19 cellular contexts compared by ENCODE assay signal in genomic region chr1:160794396-160794795, GRCh38. TPM values are rescaled to one million over a fixed set of nuclear protein-coding genes. Genes with fewer than 3 reads are reported as not detected.
DNase-seq lines count a peak whose midpoint lies in the region; ATAC-seq, FAIRE-seq and TF ChIP-seq lines count a peak whose summit lies in the region.
"Had no signal": no experiment of that assay in that cellular context is flagged by ENCODE, and none has a peak within 500 bp of the region (broad histone marks: within the 10 kb centered on the region; RNA-seq: fewer than 3 reads in every experiment).

No MANE protein-coding gene starts in this region.

- H3K9me3 Mint-ChIP-seq in activated naive CD8-positive, alpha-beta T cell treated with anti-CD3 and anti-CD28 coated beads, Interleukin-2, amount 10 ng/mL, durations not matched to agents 7 days and 5 days = no peaks in the 10 kb centered on the region
- H3K9me3 Mint-ChIP-seq in activated naive CD8-positive, alpha-beta T cell treated with anti-CD3 and anti-CD28 coated beads, Interleukin-2, amount 50 U/mL, for 24 hours = no peaks in the 10 kb centered on the region
- no peaks in the 10 kb centered on the region for H3K9me3 Mint-ChIP-seq in IgD-negative memory B cell
- peaks cover 0 to 2% of the 10 kb centered on the region in 2 donors for H3K9me3 Mint-ChIP-seq in stimulated activated naive B cell treated with anti-CD40 and anti-IgM and Interleukin-4, amounts not matched to agents 10 μg/mL and 1 μg/mL and 100 μg/mL, for 72 hours

- CTCF ChIA-PET in K562 (lab: Yijun Ruan, JAX; ENCODE audit: low intra/inter-chr PET ratio) = no interaction called here

- no peak for ATAC-seq in activated naive CD8-positive, alpha-beta T cell treated with anti-CD3 and anti-CD28 coated beads, Interleukin-2, amount 10 ng/mL, durations not matched to agents 7 days and 5 days (ENCODE audit: low read depth)
- no peak for ATAC-seq in activated naive CD8-positive, alpha-beta T cell treated with anti-CD3 and anti-CD28 coated beads, Interleukin-2, amount 50 U/mL, for 24 hours
- no peak for ATAC-seq in K562
- ATAC-seq in stimulated activated naive B cell treated with anti-CD40 and anti-IgM and Interleukin-4, amounts not matched to agents 10 μg/mL and 1 μg/mL and 100 μg/mL, for 72 hours (replicated peaks) = no peak
- ATAC-seq: PC-3 had no signal

- in situ Hi-C loops in K562 (cut with MboI) = no loop called here

- no peak overlapping the region for H3K9ac ChIP-seq in K562 (ENCODE audit: insufficient read depth in 1 of 2, low read depth in 2 of 2, low read length in 2 of 2)

- TF ChIP-seq POLR2A in K562 (conservative IDR thresholded peaks at IDR 0.05) = no peak

- no peaks in the 10 kb centered on the region for H3K36me3 ChIP-seq in K562 (ENCODE audit: control insufficient read depth, insufficient read depth, low read length)
- H3K36me3 ChIP-seq: SJCRH30 had no signal

- no peak for TF ChIP-seq CTCF in K562 (IDR thresholded peaks at IDR 0.05 in 2 of 3, conservative IDR thresholded peaks at IDR 0.05 in 1 of 3; ENCODE audit: insufficient read depth in 2 of 3, low read depth in 1 of 3, low read length in 3 of 3)

- no peak overlapping the region for H3K27ac ChIP-seq in K562 (ENCODE audit: extremely low read depth, low read depth, low read length)
- H3K27ac ChIP-seq: C4-2B, SJCRH30 had no signal

- no peaks in the 10 kb centered on the region; the same call in 1 of the 2 replicates for H4K20me1 ChIP-seq in K562 (replicated peaks; ENCODE audit: control insufficient read depth, insufficient read depth, low read length)

- no peaks in the 10 kb centered on the region for H3K9me1 ChIP-seq in K562 (ENCODE audit: control insufficient read depth, insufficient read depth, low read length)

- no peaks in the 10 kb centered on the region for H3K9me3 ChIP-seq in K562 (replicated peaks; ENCODE audit: control insufficient read depth, insufficient read depth, low read depth, low read length)
- H3K9me3 ChIP-seq: SJCRH30 had no signal

- no peak for FAIRE-seq in K562 (lab: Jason Lieb, UNC)

- intact Hi-C loops in K562 (cut with micrococcal nuclease) = no loop called here

- peaks cover 50% of the 10 kb centered on the region for H3K4me1 Mint-ChIP-seq in activated naive CD8-positive, alpha-beta T cell treated with anti-CD3 and anti-CD28 coated beads, Interleukin-2, amount 10 ng/mL, durations not matched to agents 7 days and 5 days
- H3K4me1 Mint-ChIP-seq in activated naive CD8-positive, alpha-beta T cell treated with anti-CD3 and anti-CD28 coated beads, Interleukin-2, amount 50 U/mL, for 24 hours = peaks cover 54% of the 10 kb centered on the region
- H3K4me1 Mint-ChIP-seq in IgD-negative memory B cell = peaks cover 36 to 56% (median 48%) of the 10 kb centered on the region in 3 donors
- peaks cover 58 to 84% of the 10 kb centered on the region in 2 donors for H3K4me1 Mint-ChIP-seq in stimulated activated naive B cell treated with anti-CD40 and anti-IgM and Interleukin-4, amounts not matched to agents 10 μg/mL and 1 μg/mL and 100 μg/mL, for 72 hours

- no peak overlapping the region for H3K4me3 Mint-ChIP-seq in activated naive CD8-positive, alpha-beta T cell treated with anti-CD3 and anti-CD28 coated beads, Interleukin-2, amount 10 ng/mL, durations not matched to agents 7 days and 5 days
- H3K4me3 Mint-ChIP-seq in activated naive CD8-positive, alpha-beta T cell treated with anti-CD3 and anti-CD28 coated beads, Interleukin-2, amount 50 U/mL, for 24 hours = no peak overlapping the region
- H3K4me3 Mint-ChIP-seq in IgD-negative memory B cell = peak overlapping the region in 2 of 4 donors; percentile 13 to 73
- no peak overlapping the region for H3K4me3 Mint-ChIP-seq in stimulated activated naive B cell treated with anti-CD40 and anti-IgM and Interleukin-4, amounts not matched to agents 10 μg/mL and 1 μg/mL and 100 μg/mL, for 72 hours

- no peaks in the 10 kb centered on the region for H3K27me3 Mint-ChIP-seq in activated naive CD8-positive, alpha-beta T cell treated with anti-CD3 and anti-CD28 coated beads, Interleukin-2, amount 10 ng/mL, durations not matched to agents 7 days and 5 days
- no peaks in the 10 kb centered on the region for H3K27me3 Mint-ChIP-seq in activated naive CD8-positive, alpha-beta T cell treated with anti-CD3 and anti-CD28 coated beads, Interleukin-2, amount 50 U/mL, for 24 hours
- no peaks in the 10 kb centered on the region for H3K27me3 Mint-ChIP-seq in IgD-negative memory B cell
- no peaks in the 10 kb centered on the region for H3K27me3 Mint-ChIP-seq in stimulated activated naive B cell treated with anti-CD40 and anti-IgM and Interleukin-4, amounts not matched to agents 10 μg/mL and 1 μg/mL and 100 μg/mL, for 72 hours

- WGBS in K562 (ENCODE audit: insufficient coverage, low coverage, missing lambda C conversion rate) = 0% methylated on average over 3 of the region's 3 CpGs

- POLR2A ChIA-PET in activated naive CD8-positive, alpha-beta T cell treated with anti-CD3 and anti-CD28 coated beads, Interleukin-2, amount 10 ng/mL, durations not matched to agents 7 days and 5 days (lab: Charles Lee) = no interaction called here
- POLR2A ChIA-PET in K562 (lab: Yijun Ruan, JAX) = interaction anchor here (1.3 kb wide), 1 partner anchor 12 kb away, joined by 4 read pairs; no protein-coding TSS in a partner anchor

- TF ChIP-seq EP300 in K562 (IDR thresholded peaks at IDR 0.05; ENCODE audit: low read length) = no peak

- no peak overlapping the region for H3K4me2 ChIP-seq in K562 (ENCODE audit: insufficient read depth, low read length)

- peaks cover 0 to 23% of the 10 kb centered on the region in 2 experiments; a peak in 3 of 5 replicates for H3K27me3 ChIP-seq in K562 (ENCODE audit: control insufficient read depth in 2 of 2, insufficient read depth in 2 of 2, low read length in 2 of 2)
- H3K27me3 ChIP-seq: SJCRH30 had no signal

- BruUV-seq in K562 (replicated peaks; lab: Mats Ljungman, UMichigan) = no TSS peak

- DNase-seq in activated naive CD8-positive, alpha-beta T cell treated with anti-CD3 and anti-CD28 coated beads, Interleukin-2, amount 10 ng/mL, durations not matched to agents 7 days and 5 days = no peak
- DNase-seq in activated naive CD8-positive, alpha-beta T cell treated with anti-CD3 and anti-CD28 coated beads, Interleukin-2, amount 50 U/mL, for 24 hours = no peak
- no peak for DNase-seq in K562 (ENCODE audit: extremely low read depth in 1 of 4, low spot score in 3 of 4)
- DNase-seq in stimulated activated naive B cell treated with anti-CD40 and anti-IgM and Interleukin-4, amounts not matched to agents 10 μg/mL and 1 μg/mL and 100 μg/mL, for 72 hours = no peak
- no peak for DNase-seq in activated CD8-positive, alpha-beta memory T cell treated with anti-CD3 and anti-CD28 coated beads, Interleukin-2, amount 50 U/mL, for 4 hours
- DNase-seq in kidney glomerular epithelial cell (lab: John Stamatoyannopoulos, UW) = no peak
- DNase-seq: Calu3, DMS79, H7, NCI-H1436, NCI-H2029, NCI-H2171, NCI-H748 treated with DMSO at 0.1 percent for 48 hours, PC-3, SJCRH30 had no signal

- no peaks in the 10 kb centered on the region for H3K36me3 Mint-ChIP-seq in activated naive CD8-positive, alpha-beta T cell treated with anti-CD3 and anti-CD28 coated beads, Interleukin-2, amount 10 ng/mL, durations not matched to agents 7 days and 5 days
- H3K36me3 Mint-ChIP-seq in activated naive CD8-positive, alpha-beta T cell treated with anti-CD3 and anti-CD28 coated beads, Interleukin-2, amount 50 U/mL, for 24 hours (ENCODE audit: low read depth) = no peaks in the 10 kb centered on the region
- H3K36me3 Mint-ChIP-seq in IgD-negative memory B cell = no peaks in the 10 kb centered on the region
- H3K36me3 Mint-ChIP-seq in stimulated activated naive B cell treated with anti-CD40 and anti-IgM and Interleukin-4, amounts not matched to agents 10 μg/mL and 1 μg/mL and 100 μg/mL, for 72 hours = peaks cover 15 to 27% of the 10 kb centered on the region in 2 donors

- no peaks in the 10 kb centered on the region; a peak in 1 of 5 replicates for H3K4me1 ChIP-seq in K562 (replicated peaks in 1 of 2; ENCODE audit: control insufficient read depth in 2 of 2, insufficient read depth in 2 of 2, low read length in 2 of 2)
- H3K4me1 ChIP-seq: SJCRH30 had no signal

- TF ChIP-seq RAD21 in K562 (CRISPR knock-in tag; conservative IDR thresholded peaks at IDR 0.05 in 1 of 2, IDR thresholded peaks at IDR 0.05 in 1 of 2) = no peak

- no peaks in the 10 kb centered on the region for H3K79me2 ChIP-seq in K562 (ENCODE audit: control insufficient read depth, insufficient read depth, low read length)

- H2AFZ ChIP-seq in K562 (ENCODE audit: low read depth, low read length) = no peak overlapping the region

- H3K4me3 ChIP-seq in K562 = no peak overlapping the region
- H3K4me3 ChIP-seq: SJCRH30 had no signal

- H3K27ac Mint-ChIP-seq in activated naive CD8-positive, alpha-beta T cell treated with anti-CD3 and anti-CD28 coated beads, Interleukin-2, amount 10 ng/mL, durations not matched to agents 7 days and 5 days = peak overlapping the region; percentile 8
- no peak overlapping the region for H3K27ac Mint-ChIP-seq in activated naive CD8-positive, alpha-beta T cell treated with anti-CD3 and anti-CD28 coated beads, Interleukin-2, amount 50 U/mL, for 24 hours
- peak overlapping the region; percentile 90 to 99 (median 95) for H3K27ac Mint-ChIP-seq in IgD-negative memory B cell
- H3K27ac Mint-ChIP-seq in stimulated activated naive B cell treated with anti-CD40 and anti-IgM and Interleukin-4, amounts not matched to agents 10 μg/mL and 1 μg/mL and 100 μg/mL, for 72 hours = peak overlapping the region; percentile 97

RNA-seq across cellular contexts. Expression of gene LY9, which starts 1.6 kb away (rescaled TPM):
- 10 to 100 TPM; 70.9 to 73.6 TPM for total RNA-seq in activated naive CD8-positive, alpha-beta T cell treated with anti-CD3 and anti-CD28 coated beads, Interleukin-2, amount 10 ng/mL, durations not matched to agents 7 days and 5 days
- polyA plus RNA-seq in IgD-negative memory B cell = 158 TPM
- not detected in 2 replicates for total RNA-seq in K562 (2011; cell fraction: chromatin; rRNA removed; ENCODE audit: low replicate concordance)
- total RNA-seq in K562 (2011; cell fraction: nucleolus; rRNA removed) = not detected in 2 replicates
- total RNA-seq in K562 (2011; cell fraction: nucleoplasm; rRNA removed) = not detected in 2 replicates
- not detected in 2 replicates for total RNA-seq in K562 (2014; rRNA removed)
- total RNA-seq in K562 (2014; rRNA removed; fragmentation: Illumina TruSeq; extraction: Trizol) = not detected in 2 replicates
- not detected in 2 replicates for total RNA-seq in K562 (2015; rRNA removed; fragmentation: Illumina TruSeq; extraction: Trizol)
- not detected in 2 replicates for total RNA-seq in K562 (2021)
- polyA plus RNA-seq in K562 (2011; rRNA removed) = not detected in 2 replicates
- polyA plus RNA-seq in K562 (2011; cell fraction: cytosol; rRNA removed) = not detected in 2 replicates
- polyA plus RNA-seq in K562 (2011; cell fraction: nucleus; rRNA removed) = not detected in 2 replicates
- polyA plus RNA-seq in K562 (2012) = not detected in 2 replicates
- not detected in 2 replicates for polyA plus RNA-seq in K562 (2014; fragmentation: Illumina TruSeq; extraction: Trizol)
- not detected for polyA plus RNA-seq in K562 (2014; fragmentation: Nextera tagmentation; extraction: Ambion mirVana)
- polyA plus RNA-seq in K562 (2014; rRNA removed) = not detected in 2 replicates
- polyA minus RNA-seq in K562 (2011; rRNA and poly(A)+ RNA removed) = not detected in 2 replicates
- not detected in 2 replicates for polyA minus RNA-seq in K562 (2011; cell fraction: cytosol; rRNA and poly(A)+ RNA removed)
- not detected in 2 replicates for polyA minus RNA-seq in K562 (2011; cell fraction: nucleus; rRNA and poly(A)+ RNA removed)
- total RNA-seq: A673, Calu3, NCI-H460, PC-3, SJCRH30 had no signal

RNA-seq across cellular contexts. Expression of gene SLAMF7, which starts 55.3 kb away (rescaled TPM):
- total RNA-seq in activated naive CD8-positive, alpha-beta T cell treated with anti-CD3 and anti-CD28 coated beads, Interleukin-2, amount 10 ng/mL, durations not matched to agents 7 days and 5 days = 100 to 1,000 TPM; 124 to 137 TPM
- polyA plus RNA-seq in IgD-negative memory B cell (26.8 TPM), K562 (2011; rRNA removed) (not detected in 2 replicates), K562 (2014; fragmentation: Illumina TruSeq; extraction: Trizol) (0.22 and 0.36 TPM in 2 replicates), K562 (2014; fragmentation: Nextera tagmentation; extraction: Ambion mirVana) (under 1 TPM; 0.17 to 0.39 TPM), K562 (2014; rRNA removed) (0.19 and 1.2 TPM in 2 replicates)
- not detected in 2 replicates for total RNA-seq in K562 (2011; cell fraction: chromatin; rRNA removed; ENCODE audit: low replicate concordance)
- total RNA-seq in K562 (2011; cell fraction: nucleolus; rRNA removed) = not detected in 2 replicates
- total RNA-seq in K562 (2011; cell fraction: nucleoplasm; rRNA removed) = not detected in 2 replicates
- total RNA-seq in K562 (2014; rRNA removed) (0.12 TPM in 1 of 2 replicates, not detected in the other), K562 (2014; rRNA removed; fragmentation: Illumina TruSeq; extraction: Trizol) (0.11 and 0.19 TPM in 2 replicates), K562 (2015; rRNA removed; fragmentation: Illumina TruSeq; extraction: Trizol) (0.18 and 0.23 TPM in 2 replicates), K562 (2021) (0.35 and 0.49 TPM in 2 replicates)
- 0.03 TPM in 1 of 2 replicates, not detected in the other for polyA plus RNA-seq in K562 (2011; cell fraction: cytosol; rRNA removed)
- polyA plus RNA-seq in K562 (2011; cell fraction: nucleus; rRNA removed) = not detected in 2 replicates
- polyA plus RNA-seq in K562 (2012) = 0.68 and 2.0 TPM in 2 replicates
- polyA minus RNA-seq in K562 (2011; rRNA and poly(A)+ RNA removed) = not detected in 2 replicates
- polyA minus RNA-seq in K562 (2011; cell fraction: cytosol; rRNA and poly(A)+ RNA removed) = not detected in 2 replicates
- not detected in 2 replicates for polyA minus RNA-seq in K562 (2011; cell fraction: nucleus; rRNA and poly(A)+ RNA removed)
- total RNA-seq: A673, NCI-H460, SJCRH30 had no signal

Comparison
In these comparisons a context has a peak if more than half of its experiments do, and no peak if none do; other contexts are left out.
1. RNA of gene LY9, which starts 1.6 kb away (total RNA-seq): 70.9 to 73.6 TPM in activated naive CD8-positive, alpha-beta T cell treated with anti-CD3 and anti-CD28 coated beads, Interleukin-2, amount 10 ng/mL, durations not matched to agents 7 days and 5 days; not detected in K562; every median in the first group is over 10 times any median in the second.
2. RNA of gene SLAMF7, which starts 55.3 kb away (total RNA-seq): 124 to 137 TPM in activated naive CD8-positive, alpha-beta T cell treated with anti-CD3 and anti-CD28 coated beads, Interleukin-2, amount 10 ng/mL, durations not matched to agents 7 days and 5 days; 0.11 to 0.49 TPM in K562; every median in the first group is over 10 times any median in the second.